ENCODE assay signal across 33 cellular contexts in the genomic region with DNA sequence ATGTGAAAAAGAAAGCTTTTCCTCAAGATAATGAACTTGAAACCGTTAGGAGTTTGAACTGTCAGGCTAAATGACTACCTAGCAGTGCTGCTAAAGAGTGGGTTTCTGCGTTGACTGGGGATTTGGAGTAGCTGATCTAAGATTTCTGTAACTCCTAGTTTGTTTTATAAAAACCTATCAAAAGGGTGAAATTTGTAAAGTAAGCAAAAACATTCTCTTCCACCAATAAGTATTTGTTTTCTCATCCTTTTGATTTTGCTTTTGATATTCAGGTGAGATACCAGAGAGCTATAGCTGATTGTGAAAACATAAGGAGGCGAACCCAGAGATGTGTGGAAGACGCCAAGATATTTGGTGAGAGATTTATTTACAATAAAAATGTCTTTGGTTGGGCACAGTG. TPM values are rescaled to one million over a fixed set of nuclear protein-coding genes. Genes with fewer than 3 reads are reported as not detected.
DNase-seq lines count a peak whose midpoint lies in the region; ATAC-seq, FAIRE-seq and TF ChIP-seq lines count a peak whose summit lies in the region.
"Had no signal": no experiment of that assay in that cellular context is flagged by ENCODE, and none has a peak within 500 bp of the region (broad histone marks: within the 10 kb centered on the region; RNA-seq: fewer than 3 reads in every experiment).

No MANE protein-coding gene starts in this region.

- H3K4me1 Mint-ChIP-seq in activated CD4-positive, alpha-beta T cell treated with anti-CD3 and anti-CD28 coated beads for 36 hours: peaks cover 73% of the 10 kb centered on the region
- H3K4me1 Mint-ChIP-seq in activated naive CD8-positive, alpha-beta T cell treated with anti-CD3 and anti-CD28 coated beads for 36 hours: peaks cover 64% of the 10 kb centered on the region

- TF ChIP-seq POLR2A in HepG2 (IDR thresholded peaks at IDR 0.05; ENCODE audit: insufficient read depth in 1 of 2, low read depth in 2 of 2, low read length in 2 of 2) (no peak), right lobe of liver (IDR thresholded peaks at IDR 0.05) (no peak)

- H3K9ac ChIP-seq in HepG2 (ENCODE audit: insufficient read depth, low read depth, low read length): no peak overlapping the region
- H3K9ac ChIP-seq: GM23248 had no signal

- BruUV-seq in HepG2 (replicated peaks; lab: Mats Ljungman, UMichigan): no TSS peak

- H3K27me3 ChIP-seq in HepG2 (ENCODE audit: control insufficient read depth in 1 of 2, insufficient read depth in 2 of 2, low read length in 2 of 2) (no peaks in the 10 kb centered on the region; a peak in 1 of 5 replicates), right lobe of liver (no peaks in the 10 kb centered on the region)
- H3K27me3 ChIP-seq: pancreas, tibial artery had no signal

- H2AFZ ChIP-seq in HepG2 (ENCODE audit: low read length): no peak overlapping the region
- H2AFZ ChIP-seq: GM23248 had no signal

- TF ChIP-seq EP300 in HepG2 (IDR thresholded peaks at IDR 0.05; ENCODE audit: low read depth in 2 of 2, low read length in 2 of 2) (no peak), HepG2 (CRISPR knock-in tag; IDR thresholded peaks at IDR 0.05; ENCODE audit: borderline replicate concordance) (no peak)

- 94% methylated on average over 4 of the region's 4 CpGs for WGBS in HepG2 (ENCODE audit: low lambda C conversion rate)
- WGBS in right lobe of liver (ENCODE audit: insufficient coverage, low coverage, low lambda C conversion rate, missing lambda C conversion rate): 94% methylated on average over 4 of the region's 4 CpGs

- no peak for TF ChIP-seq RAD21 in HepG2 (CRISPR knock-in tag; IDR thresholded peaks at IDR 0.05)

- H3K9me3 Mint-ChIP-seq in activated CD4-positive, alpha-beta T cell treated with anti-CD3 and anti-CD28 coated beads for 36 hours (ENCODE audit: low read depth): no peaks in the 10 kb centered on the region
- no peaks in the 10 kb centered on the region for H3K9me3 Mint-ChIP-seq in activated naive CD8-positive, alpha-beta T cell treated with anti-CD3 and anti-CD28 coated beads for 36 hours
- H3K9me3 Mint-ChIP-seq: dendritic cell treated with granulocyte-macrophage colony-stimulating factor and Interleukin-4, amounts not matched to agents 40 ng/mL and 50 ng/mL, for 4 days had no signal

- peaks cover 22% of the 10 kb centered on the region for H3K79me2 ChIP-seq in HepG2 (ENCODE audit: insufficient read depth, low read length)

- H3K36me3 Mint-ChIP-seq in activated CD4-positive, alpha-beta T cell treated with anti-CD3 and anti-CD28 coated beads for 36 hours (ENCODE audit: low read depth): peaks cover 78% of the 10 kb centered on the region
- peaks cover 69% of the 10 kb centered on the region for H3K36me3 Mint-ChIP-seq in activated naive CD8-positive, alpha-beta T cell treated with anti-CD3 and anti-CD28 coated beads for 36 hours

- POLR2A ChIA-PET in activated CD4-positive, alpha-beta T cell treated with anti-CD3 and anti-CD28 coated beads for 36 hours (lab: Charles Lee): interaction anchor here (0.7 to 1.1 kb wide), 2 partner anchors 9 to 15 kb away, joined by 3 to 4 read pairs; partner anchors contain the start of gene PCYOX1L
- POLR2A ChIA-PET in HepG2 (lab: Yijun Ruan, JAX): interaction anchor here (1.4 kb wide), 1 partner anchor 9 kb away, joined by 3 read pairs; the partner anchor contains the start of gene PCYOX1L

- no peak overlapping the region for H3K4me3 Mint-ChIP-seq in activated CD4-positive, alpha-beta T cell treated with anti-CD3 and anti-CD28 coated beads for 36 hours
- peak overlapping the region; percentile 22 for H3K4me3 Mint-ChIP-seq in activated naive CD8-positive, alpha-beta T cell treated with anti-CD3 and anti-CD28 coated beads for 36 hours
- H3K4me3 Mint-ChIP-seq: dendritic cell treated with granulocyte-macrophage colony-stimulating factor and Interleukin-4, amounts not matched to agents 40 ng/mL and 50 ng/mL, for 4 days had no signal

- in situ Hi-C loops in HepG2 (cut with HindIII; ENCODE audit: extremely low pct_ligation_motif_present, low pct_unique_long_range_greater_than_20kb): no loop called here

- H3K27ac ChIP-seq in HepG2 (ENCODE audit: extremely low read length, insufficient read depth, low read length) (no peak overlapping the region), right lobe of liver (no peak overlapping the region)
- H3K27ac ChIP-seq: GM23248, pancreas, SK-N-MC, tibial artery had no signal

- FAIRE-seq in HepG2 (lab: Jason Lieb, UNC): no peak
- FAIRE-seq: keratinocyte, pancreas had no signal

- H3K4me1 ChIP-seq in HepG2 (ENCODE audit: insufficient read depth, low read length) (peaks cover 29% of the 10 kb centered on the region), right lobe of liver (peaks cover 0 to 10% (median 3%) of the 10 kb centered on the region in 4 donors)

- H3K36me3 ChIP-seq in HepG2 (replicated peaks in 1 of 2; ENCODE audit: control insufficient read depth in 1 of 2, insufficient read depth in 2 of 2, low read length in 2 of 2) (peaks cover 10 to 59% of the 10 kb centered on the region in 2 experiments), right lobe of liver (peaks cover 0 to 47% (median 22%) of the 10 kb centered on the region in 4 donors)

- DNase-seq in activated CD4-positive, alpha-beta T cell treated with anti-CD3 and anti-CD28 coated beads for 36 hours: no peak
- no peak for DNase-seq in activated CD4-positive, alpha-beta T cell treated with anti-CD3 and anti-CD28 coated beads for 1 hour
- DNase-seq in HepG2 (ENCODE audit: low spot score) (no peak), right lobe of liver (no peak), RPMI8226 (no peak), head of caudate nucleus (no peak)
- no peak for DNase-seq in activated naive CD8-positive, alpha-beta T cell treated with anti-CD3 and anti-CD28 coated beads for 36 hours
- DNase-seq: activated effector memory CD4-positive, alpha-beta T cell treated with anti-CD3 and anti-CD28 coated beads, Interleukin-2, amount 50 U/mL, for 16 hours; AML-193; aorta; DMS79; GM23248; mucosa of descending colon; NCI-H1417; NCI-H2081; NCI-H226; pancreas; stimulated activated CD4-positive, alpha-beta T cell treated with anti-CD3 and anti-CD28 coated beads, Interleukin-4, amount 100 ng/mL, for 4 hours; stimulated activated naive CD4-positive, alpha-beta T cell treated with Interleukin-2 at 50 U/mL for 16 hours; T1000; tibial artery had no signal

- no peak overlapping the region for H3K4me3 ChIP-seq in HepG2 (replicated peaks in 1 of 3; ENCODE audit: insufficient read depth in 1 of 3, low read depth in 2 of 3, low read length in 3 of 3)
- no peak overlapping the region for H3K4me3 ChIP-seq in right lobe of liver
- H3K4me3 ChIP-seq: GM23248, mucosa of descending colon, pancreas, SK-N-MC, tibial artery had no signal

- H3K27me3 Mint-ChIP-seq in activated CD4-positive, alpha-beta T cell treated with anti-CD3 and anti-CD28 coated beads for 36 hours: no peaks in the 10 kb centered on the region
- no peaks in the 10 kb centered on the region for H3K27me3 Mint-ChIP-seq in activated naive CD8-positive, alpha-beta T cell treated with anti-CD3 and anti-CD28 coated beads for 36 hours
- H3K27me3 Mint-ChIP-seq: dendritic cell treated with granulocyte-macrophage colony-stimulating factor and Interleukin-4, amounts not matched to agents 40 ng/mL and 50 ng/mL, for 4 days had no signal

- H4K20me1 ChIP-seq in HepG2 (ENCODE audit: insufficient read depth, low read length): 0 out of 2 replicates have a peak, but pooled peaks cover 4% of the 10 kb centered on the region

- H3K9me3 ChIP-seq in HepG2 (ENCODE audit: low read length) (no peaks in the 10 kb centered on the region), right lobe of liver (no peaks in the 10 kb centered on the region)
- H3K9me3 ChIP-seq: mucosa of descending colon, pancreas, tibial artery had no signal

- no peak for ATAC-seq in activated CD4-positive, alpha-beta T cell treated with anti-CD3 and anti-CD28 coated beads for 36 hours
- no peak for ATAC-seq in HepG2
- no peak for ATAC-seq in right lobe of liver
- no peak for ATAC-seq in GM18520 (IDR thresholded peaks at IDR 0.05; ENCODE audit: unreplicated experiment)
- ATAC-seq: mucosa of descending colon, pancreas, sciatic nerve had no signal

- TF ChIP-seq CTCF in HepG2 (CRISPR knock-in tag; IDR thresholded peaks at IDR 0.05) (no peak), right lobe of liver (IDR thresholded peaks at IDR 0.05) (no peak)

- CTCF ChIA-PET in activated CD4-positive, alpha-beta T cell treated with anti-CD3 and anti-CD28 coated beads for 36 hours (lab: Charles Lee): interaction anchor here (2.6 kb wide), 1 partner anchor 8 kb away, joined by 7 read pairs; the partner anchor contains the start of gene PCYOX1L
- CTCF ChIA-PET in HepG2 (lab: Yijun Ruan, JAX; ENCODE audit: low intra/inter-chr PET ratio, low total read pairs): no interaction called here

- H3K4me2 ChIP-seq in HepG2 (ENCODE audit: low read depth, low read length): no peak overlapping the region

- intact Hi-C loops in activated CD4-positive, alpha-beta T cell treated with anti-CD3 and anti-CD28 coated beads for 36 hours (cut with DNase I, micrococcal nuclease): loop anchor here in 1 of 2 experiments (5.0 kb wide), 2 partner anchors 967 to 1008 kb away; partner anchors contain the start of genes FBXO38 and TCOF1
- intact Hi-C loops in HepG2 (cut with micrococcal nuclease; ENCODE audit: unreplicated experiment) (no loop called here), right lobe of liver (cut with DNase I) (no loop called here), head of caudate nucleus (cut with DNase I) (no loop called here)

- peak overlapping the region; percentile 91 for H3K27ac Mint-ChIP-seq in activated CD4-positive, alpha-beta T cell treated with anti-CD3 and anti-CD28 coated beads for 36 hours
- peak overlapping the region; percentile 93 for H3K27ac Mint-ChIP-seq in activated naive CD8-positive, alpha-beta T cell treated with anti-CD3 and anti-CD28 coated beads for 36 hours
- H3K27ac Mint-ChIP-seq: dendritic cell treated with granulocyte-macrophage colony-stimulating factor and Interleukin-4, amounts not matched to agents 40 ng/mL and 50 ng/mL, for 4 days had no signal

RNA-seq across cellular contexts. Expression of gene GRPEL2, which starts 4.1 kb away (rescaled TPM):
- 10 to 100 TPM; 27.1 to 37.2 TPM for total RNA-seq in activated CD4-positive, alpha-beta T cell treated with anti-CD3 and anti-CD28 coated beads for 36 hours
- total RNA-seq in HepG2 (2016; rRNA removed; fragmentation: Illumina TruSeq; extraction: Trizol) (16.6 and 28.4 TPM in 2 replicates), right lobe of liver (1 to 10 TPM; 4.2 to 6.9 (median 5.9) TPM)
- total RNA-seq in HepG2 (2016; cell fraction: cytosol; rRNA removed; fragmentation: Illumina TruSeq; extraction: Trizol; ENCODE audit: low read depth): 1.7 and 2.2 TPM in 2 replicates
- total RNA-seq in HepG2 (2016; cell fraction: insoluble cytoplasmic fraction; rRNA removed; fragmentation: Illumina TruSeq; extraction: Trizol): 17.2 and 31.8 TPM in 2 replicates
- 9.3 and 10.1 TPM in 2 replicates for total RNA-seq in HepG2 (2016; cell fraction: membrane; rRNA removed; fragmentation: Illumina TruSeq; extraction: Trizol)
- 10.1 and 11.9 TPM in 2 replicates for total RNA-seq in HepG2 (2016; cell fraction: nucleus; rRNA removed; fragmentation: Illumina TruSeq; extraction: Trizol)
- polyA plus RNA-seq in HepG2 (2011; rRNA removed): 9.3 and 13.1 TPM in 2 replicates
- 5.4 and 8.7 TPM in 2 replicates for polyA plus RNA-seq in HepG2 (2011; cell fraction: cytosol; rRNA removed)
- 4.4 and 7.1 TPM in 2 replicates for polyA plus RNA-seq in HepG2 (2011; cell fraction: nucleus; rRNA removed)
- 8.8 and 8.9 TPM in 2 replicates for polyA plus RNA-seq in HepG2 (2012)
- polyA plus RNA-seq in HepG2 (2016; cell fraction: cytosol; fragmentation: Illumina TruSeq; extraction: Trizol; ENCODE audit: low read depth): 0.66 and 0.72 TPM in 2 replicates
- 14.1 and 15.7 TPM in 2 replicates for polyA plus RNA-seq in HepG2 (2016; cell fraction: insoluble cytoplasmic fraction; fragmentation: Illumina TruSeq; extraction: Trizol; ENCODE audit: low read depth)
- 3.1 and 3.3 TPM in 2 replicates for polyA plus RNA-seq in HepG2 (2016; cell fraction: membrane; fragmentation: Illumina TruSeq; extraction: Trizol; ENCODE audit: low read depth)
- polyA plus RNA-seq in HepG2 (2016; cell fraction: nucleus; fragmentation: Illumina TruSeq; extraction: Trizol; ENCODE audit: insufficient read depth, low read depth): 15.5 and 16.9 TPM in 2 replicates
- 26.1 and 28.0 TPM in 2 replicates for polyA minus RNA-seq in HepG2 (2011; rRNA and poly(A)+ RNA removed; ENCODE audit: low replicate concordance)
- polyA minus RNA-seq in HepG2 (2011; cell fraction: cytosol; rRNA and poly(A)+ RNA removed): 20.0 and 22.1 TPM in 2 replicates
- 12.6 and 15.0 TPM in 2 replicates for polyA minus RNA-seq in HepG2 (2011; cell fraction: nucleus; rRNA and poly(A)+ RNA removed)
- 10 to 100 TPM; 55.3 to 56.4 TPM for total RNA-seq in activated naive CD8-positive, alpha-beta T cell treated with anti-CD3 and anti-CD28 coated beads for 36 hours

RNA-seq across cellular contexts. Expression of gene PCYOX1L, which starts 8.5 kb away (rescaled TPM):
- total RNA-seq in activated CD4-positive, alpha-beta T cell treated with anti-CD3 and anti-CD28 coated beads for 36 hours: 10 to 100 TPM; 17.5 to 18.8 TPM
- total RNA-seq in HepG2 (2016; rRNA removed; fragmentation: Illumina TruSeq; extraction: Trizol) (0.24 and 1.00 TPM in 2 replicates), right lobe of liver (1 to 10 TPM in 2 of 6 experiments, under 1 TPM in 4; 0.29 to 1.2 (median 0.62) TPM)
- 0.10 and 0.26 TPM in 2 replicates for total RNA-seq in HepG2 (2016; cell fraction: cytosol; rRNA removed; fragmentation: Illumina TruSeq; extraction: Trizol; ENCODE audit: low read depth)
- 0.27 and 0.78 TPM in 2 replicates for total RNA-seq in HepG2 (2016; cell fraction: insoluble cytoplasmic fraction; rRNA removed; fragmentation: Illumina TruSeq; extraction: Trizol)
- 0.24 and 0.56 TPM in 2 replicates for total RNA-seq in HepG2 (2016; cell fraction: membrane; rRNA removed; fragmentation: Illumina TruSeq; extraction: Trizol)
- 1.0 and 1.1 TPM in 2 replicates for total RNA-seq in HepG2 (2016; cell fraction: nucleus; rRNA removed; fragmentation: Illumina TruSeq; extraction: Trizol)
- polyA plus RNA-seq in HepG2 (2011; rRNA removed): 3.7 and 5.6 TPM in 2 replicates
- polyA plus RNA-seq in HepG2 (2011; cell fraction: cytosol; rRNA removed): 3.7 and 4.7 TPM in 2 replicates
- 5.2 TPM in 2 replicates for polyA plus RNA-seq in HepG2 (2011; cell fraction: nucleus; rRNA removed)
- 3.3 and 4.0 TPM in 2 replicates for polyA plus RNA-seq in HepG2 (2012)
- polyA plus RNA-seq in HepG2 (2016; cell fraction: cytosol; fragmentation: Illumina TruSeq; extraction: Trizol; ENCODE audit: low read depth): 0.16 TPM in 1 of 2 replicates, not detected in the other
- polyA plus RNA-seq in HepG2 (2016; cell fraction: insoluble cytoplasmic fraction; fragmentation: Illumina TruSeq; extraction: Trizol; ENCODE audit: low read depth): 0.26 and 0.53 TPM in 2 replicates
- 0.11 and 0.14 TPM in 2 replicates for polyA plus RNA-seq in HepG2 (2016; cell fraction: membrane; fragmentation: Illumina TruSeq; extraction: Trizol; ENCODE audit: low read depth)
- 2.1 and 2.8 TPM in 2 replicates for polyA plus RNA-seq in HepG2 (2016; cell fraction: nucleus; fragmentation: Illumina TruSeq; extraction: Trizol; ENCODE audit: insufficient read depth, low read depth)
- 4.6 and 4.7 TPM in 2 replicates for polyA minus RNA-seq in HepG2 (2011; rRNA and poly(A)+ RNA removed; ENCODE audit: low replicate concordance)
- polyA minus RNA-seq in HepG2 (2011; cell fraction: cytosol; rRNA and poly(A)+ RNA removed): 1.8 and 2.4 TPM in 2 replicates
- 2.3 and 4.6 TPM in 2 replicates for polyA minus RNA-seq in HepG2 (2011; cell fraction: nucleus; rRNA and poly(A)+ RNA removed)
- total RNA-seq in activated naive CD8-positive, alpha-beta T cell treated with anti-CD3 and anti-CD28 coated beads for 36 hours: 10 to 100 TPM; 17.2 to 18.2 TPM

RNA-seq across cellular contexts. Expression of gene IL17B, which starts 29.7 kb away (rescaled TPM):
- not detected for total RNA-seq in activated CD4-positive, alpha-beta T cell treated with anti-CD3 and anti-CD28 coated beads for 36 hours
- 0.29 and 0.32 TPM in 2 replicates for total RNA-seq in HepG2 (2016; rRNA removed; fragmentation: Illumina TruSeq; extraction: Trizol)
- 0.71 and 1.4 TPM in 2 replicates for total RNA-seq in HepG2 (2016; cell fraction: cytosol; rRNA removed; fragmentation: Illumina TruSeq; extraction: Trizol; ENCODE audit: low read depth)
- total RNA-seq in HepG2 (2016; cell fraction: insoluble cytoplasmic fraction; rRNA removed; fragmentation: Illumina TruSeq; extraction: Trizol): 0.48 and 0.80 TPM in 2 replicates
- 0.37 and 0.55 TPM in 2 replicates for total RNA-seq in HepG2 (2016; cell fraction: membrane; rRNA removed; fragmentation: Illumina TruSeq; extraction: Trizol)
- total RNA-seq in HepG2 (2016; cell fraction: nucleus; rRNA removed; fragmentation: Illumina TruSeq; extraction: Trizol): not detected in 2 replicates
- 2.6 and 5.0 TPM in 2 replicates for polyA plus RNA-seq in HepG2 (2011; rRNA removed)
- polyA plus RNA-seq in HepG2 (2011; cell fraction: cytosol; rRNA removed): 3.4 and 4.2 TPM in 2 replicates
- polyA plus RNA-seq in HepG2 (2011; cell fraction: nucleus; rRNA removed): 1.4 and 3.5 TPM in 2 replicates
- polyA plus RNA-seq in HepG2 (2012): 2.6 and 3.0 TPM in 2 replicates
- 0.71 and 0.88 TPM in 2 replicates for polyA plus RNA-seq in HepG2 (2016; cell fraction: cytosol; fragmentation: Illumina TruSeq; extraction: Trizol; ENCODE audit: low read depth)
- polyA plus RNA-seq in HepG2 (2016; cell fraction: insoluble cytoplasmic fraction; fragmentation: Illumina TruSeq; extraction: Trizol; ENCODE audit: low read depth): 0.54 and 0.76 TPM in 2 replicates
- 0.31 and 0.54 TPM in 2 replicates for polyA plus RNA-seq in HepG2 (2016; cell fraction: membrane; fragmentation: Illumina TruSeq; extraction: Trizol; ENCODE audit: low read depth)
- 1.0 TPM in 1 of 2 replicates, not detected in the other for polyA plus RNA-seq in HepG2 (2016; cell fraction: nucleus; fragmentation: Illumina TruSeq; extraction: Trizol; ENCODE audit: insufficient read depth, low read depth)
- 2.3 TPM in 1 of 2 replicates, not detected in the other for polyA minus RNA-seq in HepG2 (2011; rRNA and poly(A)+ RNA removed; ENCODE audit: low replicate concordance)
- not detected in 2 replicates for polyA minus RNA-seq in HepG2 (2011; cell fraction: cytosol; rRNA and poly(A)+ RNA removed)
- not detected in 2 replicates for polyA minus RNA-seq in HepG2 (2011; cell fraction: nucleus; rRNA and poly(A)+ RNA removed)
- total RNA-seq in right lobe of liver: not detected
- total RNA-seq in activated naive CD8-positive, alpha-beta T cell treated with anti-CD3 and anti-CD28 coated beads for 36 hours: not detected
- total RNA-seq: A172; activated CD8-positive, alpha-beta memory T cell treated with anti-CD3 and anti-CD28 coated beads for 36 hours; cardiac septum; glomerular endothelial cell; GM23248; lower leg skin; pancreas; RPMI7951 had no signal
- polyA plus RNA-seq: keratinocyte, neural cell, pancreas had no signal
